ENCODE assay signal across 20 cellular contexts in genomic region chr3:173869786-173870185, GRCh38.
A peak's percentile ranks its signal among the peaks of the same experiment; 100 is the strongest.
DNase-seq lines count a peak whose midpoint lies in the region; ATAC-seq and TF ChIP-seq lines count a peak whose summit lies in the region.
"Had no signal": no experiment of that assay in that cellular context is flagged by ENCODE, and none has a peak within 500 bp of the region (broad histone marks: within the 10 kb centered on the region; RNA-seq: fewer than 3 reads in every experiment).

No MANE protein-coding gene starts in this region.

- H3K4me3 ChIP-seq in effector memory CD4-positive, alpha-beta T cell (ENCODE audit: insufficient read depth, low read depth, low read length, poor library complexity, severe bottlenecking) = no peak overlapping the region
- H3K4me3 ChIP-seq: BLaER1 treated with 17β-estradiol and CSF1 and Interleukin-3, amounts not matched to agents 10 nM and 100 nM had no signal

- H3K27ac ChIP-seq in effector memory CD4-positive, alpha-beta T cell (ENCODE audit: insufficient read depth, low read length, poor library complexity, severe bottlenecking) = no peak overlapping the region
- H3K27ac ChIP-seq: BLaER1 treated with 17β-estradiol and CSF1 and Interleukin-3, amounts not matched to agents 10 nM and 100 nM had no signal

- ATAC-seq in WTC11 = no peak
- ATAC-seq: HepG2, T-cell had no signal

- no peaks in the 10 kb centered on the region for H3K27me3 Mint-ChIP-seq in WTC11 (ENCODE audit: low read depth)
- H3K27me3 Mint-ChIP-seq: CD4-positive, alpha-beta memory T cell; T-cell had no signal

- no peaks in the 10 kb centered on the region for H3K36me3 ChIP-seq in effector memory CD4-positive, alpha-beta T cell (ENCODE audit: control insufficient read depth, insufficient read depth, low read length)
- H3K36me3 ChIP-seq: BLaER1 treated with 17β-estradiol and CSF1 and Interleukin-3, amounts not matched to agents 10 nM and 100 nM had no signal

- no peaks in the 10 kb centered on the region for H3K36me3 Mint-ChIP-seq in WTC11
- H3K36me3 Mint-ChIP-seq: CD4-positive, alpha-beta memory T cell; T-cell had no signal

- POLR2A ChIA-PET in WTC11 (lab: Charles Lee) = no interaction called here

- H3K27ac Mint-ChIP-seq in WTC11 = 0 out of 2 replicates have a peak overlapping the region, but pooled peaks have one; percentile 51
- H3K27ac Mint-ChIP-seq: CD4-positive, alpha-beta memory T cell; T-cell had no signal

- DNase-seq in GM03348 (ENCODE audit: low spot score) = peak; percentile 15
- DNase-seq in WTC11 (ENCODE audit: low spot score) = no peak
- peak; percentile 54 for DNase-seq in globus pallidus (ENCODE audit: low spot score)
- DNase-seq in NCI-H2081 treated with DMSO at 0.1 percent for 48 hours (lab: John Stamatoyannopoulos, UW) = no peak
- DNase-seq in effector memory CD4-positive, alpha-beta T cell = no peak
- DNase-seq in stimulated activated CD4-positive, alpha-beta T cell treated with anti-CD3 and anti-CD28 coated beads, Interleukin-15, amount 100 ng/mL, for 24 hours = no peak
- DNase-seq in NAMALWA (ENCODE audit: low spot score) = no peak
- DNase-seq: CD4-positive, alpha-beta memory T cell; DMS153; KBM-7; NCI-H1092 treated with DMSO at 0.1 percent for 48 hours; NCI-H146; NCI-H2029; NCI-H226; NCI-H510A treated with DMSO at 0.1 percent for 48 hours; NCI-H774; NK-92 treated with Interleukin-12 subunit alpha and Interleukin-12 subunit beta, amount 100 ng/mL, for 24 hours; T-cell had no signal

- no peak overlapping the region for H3K4me3 Mint-ChIP-seq in WTC11
- H3K4me3 Mint-ChIP-seq: CD4-positive, alpha-beta memory T cell; T-cell had no signal

- H3K4me1 ChIP-seq in effector memory CD4-positive, alpha-beta T cell (ENCODE audit: control insufficient read depth, insufficient read depth, low read length, poor library complexity, severe bottlenecking) = no peaks in the 10 kb centered on the region
- H3K4me1 ChIP-seq: BLaER1 treated with 17β-estradiol and CSF1 and Interleukin-3, amounts not matched to agents 10 nM and 100 nM had no signal

- TF ChIP-seq CTCF in WTC11 (IDR thresholded peaks at IDR 0.05) = no peak

- H3K4me1 Mint-ChIP-seq in WTC11 = peaks cover 28% of the 10 kb centered on the region
- H3K4me1 Mint-ChIP-seq: CD4-positive, alpha-beta memory T cell; T-cell had no signal

- CTCF ChIA-PET in WTC11 (lab: Charles Lee) = no interaction called here

- no peaks in the 10 kb centered on the region; the same call in 1 of the 2 replicates for H3K9me3 Mint-ChIP-seq in WTC11

- no peaks in the 10 kb centered on the region for H3K27me3 ChIP-seq in effector memory CD4-positive, alpha-beta T cell (replicated peaks; ENCODE audit: control insufficient read depth, insufficient read depth, low read length, poor library complexity, severe bottlenecking)
- H3K27me3 ChIP-seq: BLaER1 treated with 17β-estradiol and CSF1 and Interleukin-3, amounts not matched to agents 10 nM and 100 nM had no signal

- no peaks in the 10 kb centered on the region for H3K9me3 ChIP-seq in effector memory CD4-positive, alpha-beta T cell (ENCODE audit: control insufficient read depth, low read length)
- H3K9me3 ChIP-seq: BLaER1 treated with 17β-estradiol and CSF1 and Interleukin-3, amounts not matched to agents 10 nM and 100 nM had no signal

TF ChIP-seq in WTC11, 78 proteins besides CTCF, POLR2A, EP300 and RAD21:
- TF ChIP-seq SOX15 (CRISPR knock-in tag; IDR thresholded peaks at IDR 0.05) = no peak
- TF ChIP-seq, protein P1, sequence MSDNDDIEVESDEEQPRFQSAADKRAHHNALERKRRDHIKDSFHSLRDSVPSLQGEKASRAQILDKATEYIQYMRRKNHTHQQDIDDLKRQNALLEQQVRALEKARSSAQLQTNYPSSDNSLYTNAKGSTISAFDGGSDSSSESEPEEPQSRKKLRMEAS (CRISPR knock-in tag; IDR thresholded peaks at IDR 0.05) = no peak

Comparison
In these comparisons a context has a peak if more than half of its experiments do, and no peak if none do; other contexts are left out.
1. DNase-seq: peak in GM03348 (single experiment) and globus pallidus (single experiment); none in WTC11 (single experiment), NCI-H2081 treated with DMSO at 0.1 percent for 48 hours (single experiment), effector memory CD4-positive, alpha-beta T cell (0 of 3), stimulated activated CD4-positive, alpha-beta T cell treated with anti-CD3 and anti-CD28 coated beads, Interleukin-15, amount 100 ng/mL, for 24 hours (single experiment) and NAMALWA (single experiment).